ENCODE assay signal across 8 cellular contexts in the genomic region with DNA sequence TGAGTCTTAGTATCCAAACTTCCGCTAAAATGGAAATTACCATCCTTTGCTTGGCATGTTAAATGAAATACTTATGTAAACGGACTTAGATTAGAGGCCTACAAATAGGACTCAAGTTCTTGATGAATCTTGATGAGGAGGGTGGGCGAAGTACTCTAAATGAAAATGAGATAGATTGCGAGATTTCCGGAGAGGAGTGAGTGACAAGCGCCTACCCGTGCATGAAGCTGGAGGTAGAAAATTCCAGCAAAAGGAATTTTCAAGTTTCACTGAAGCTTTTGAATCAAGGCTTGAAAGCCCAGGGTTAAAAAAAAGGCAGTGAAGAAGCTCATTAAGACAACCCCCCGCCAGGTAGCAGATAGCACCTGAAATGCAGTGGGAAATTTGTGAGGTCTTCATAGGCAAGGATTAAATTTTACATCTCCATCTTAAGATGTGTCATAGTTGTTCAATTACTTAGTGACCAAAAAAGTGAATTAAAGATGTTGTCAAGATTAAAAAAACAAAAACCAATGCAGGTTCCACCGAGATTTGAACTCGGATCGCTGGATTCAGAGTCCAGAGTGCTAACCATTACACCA. TPM values are rescaled to one million over a fixed set of nuclear protein-coding genes. Genes with fewer than 3 reads are reported as not detected.
DNase-seq lines count a peak whose midpoint lies in the region; ATAC-seq and TF ChIP-seq lines count a peak whose summit lies in the region.

No MANE protein-coding gene starts in this region.

- H3K27me3 Mint-ChIP-seq in CD4-positive, alpha-beta T cell = peaks cover 3% of the 10 kb centered on the region

- no peak for TF ChIP-seq RAD21 in neural cell (conservative IDR thresholded peaks at IDR 0.05)

- H3K4me2 ChIP-seq in Karpas-422 (ENCODE audit: low read depth, low read length, poor library complexity, severe bottlenecking) = peak overlapping the region; percentile 61
- H3K4me2 ChIP-seq in neural cell (ENCODE audit: low read length) = no peak overlapping the region

- peaks cover 44% of the 10 kb centered on the region for H3K4me1 Mint-ChIP-seq in CD4-positive, alpha-beta T cell (ENCODE audit: low read depth)

- H3K27ac ChIP-seq in CD4-positive, alpha-beta T cell (ENCODE audit: low read depth, low read length) = peak overlapping the region; percentile 80
- H3K27ac ChIP-seq in Karpas-422 (ENCODE audit: low read length) (peak overlapping the region; percentile 83), coronary artery (peak overlapping the region; percentile 93 to 96), neural cell (ENCODE audit: low read length) (peak overlapping the region; percentile 98)

- H3K36me3 ChIP-seq in Karpas-422 (ENCODE audit: insufficient read depth, low read length) (no peaks in the 10 kb centered on the region), neural cell (ENCODE audit: insufficient read depth, low read length) (no peaks in the 10 kb centered on the region)

- H4K20me1 ChIP-seq in Karpas-422 (ENCODE audit: insufficient read depth, low read depth, low read length) (no peaks in the 10 kb centered on the region; the same call in 1 of the 2 replicates), neural cell (ENCODE audit: insufficient read depth) (no peaks in the 10 kb centered on the region)

- TF ChIP-seq EP300 in neural cell (conservative IDR thresholded peaks at IDR 0.05; ENCODE audit: poor library complexity, severe bottlenecking) = no peak

- H3K9me3 ChIP-seq in CD4-positive, alpha-beta T cell (ENCODE audit: control insufficient read depth, low read length) = no peaks in the 10 kb centered on the region
- H3K9me3 ChIP-seq in Karpas-422 (ENCODE audit: low read length) (no peaks in the 10 kb centered on the region), neural cell (ENCODE audit: low read length) (no peaks in the 10 kb centered on the region)

- no peak for TF ChIP-seq CTCF in CD4-positive, alpha-beta T cell (IDR thresholded peaks at IDR 0.05)
- TF ChIP-seq CTCF in coronary artery (IDR thresholded peaks at IDR 0.05) (no peak), neural cell (IDR thresholded peaks at IDR 0.05; ENCODE audit: poor library complexity, severe bottlenecking) (no peak)

- H3K9me2 ChIP-seq in Karpas-422 (replicated peaks; ENCODE audit: insufficient read depth, low read length) = no peaks in the 10 kb centered on the region
- H3K9me2 ChIP-seq in neural cell (ENCODE audit: insufficient read depth, low read length) = no peaks in the 10 kb centered on the region

- peak overlapping the region; percentile 99 for H3K4me3 Mint-ChIP-seq in CD4-positive, alpha-beta T cell

- no peaks in the 10 kb centered on the region for H3K27me3 ChIP-seq in CD4-positive, alpha-beta T cell (ENCODE audit: control insufficient read depth, insufficient read depth, low read length)
- H3K27me3 ChIP-seq in Karpas-422 (ENCODE audit: low read length) (no peaks in the 10 kb centered on the region), neural cell (ENCODE audit: insufficient read depth, low read depth, low read length) (no peaks in the 10 kb centered on the region)

- DNase-seq in CD4-positive, alpha-beta T cell = no peak
- DNase-seq in Karpas-422 (no peak), coronary artery (ENCODE audit: low spot score) (no peak), RPMI8226 (no peak), foreskin melanocyte (no peak)
- no peak for DNase-seq in activated CD4-positive, alpha-beta T cell treated with anti-CD3 and anti-CD28 coated beads, Interleukin-2, amount 50 U/mL, for 1 hour

- H3K4me3 ChIP-seq in Karpas-422 (ENCODE audit: low read length) (peak overlapping the region; percentile 87), coronary artery (peak overlapping the region; percentile 86), neural cell (ENCODE audit: low read length) (peak overlapping the region; percentile 97)

- peak overlapping the region; percentile 100 for H3K27ac Mint-ChIP-seq in CD4-positive, alpha-beta T cell

- intact Hi-C loops in CD4-positive, alpha-beta T cell (cut with DNase I, micrococcal nuclease) = loop anchor here (1.0 to 10.0 kb wide), 7 partner anchors 18 to 684 kb away; partner anchors contain the start of genes DENND4A (in 2 of the 2), CLPX (in 1 of the 2), DPP8 (in 1 of the 2) and INTS14 (in 1 of the 2)

- peaks cover 28% of the 10 kb centered on the region for H3K36me3 Mint-ChIP-seq in CD4-positive, alpha-beta T cell (ENCODE audit: low read depth)

- no peaks in the 10 kb centered on the region for H3K9me3 Mint-ChIP-seq in CD4-positive, alpha-beta T cell

- CTCF ChIA-PET in CD4-positive, alpha-beta T cell (lab: Charles Lee) = interaction anchor here (0.5 to 2.4 kb wide), 20 partner anchors 10 to 630 kb away, joined by 3 to 15 read pairs (median 4); partner anchors contain the start of genes DENND4A, INTS14 and SNAPC5

- H3K79me2 ChIP-seq in Karpas-422 (ENCODE audit: low read length) (peaks cover 42% of the 10 kb centered on the region), neural cell (replicated peaks; ENCODE audit: insufficient read depth, low read length) (peaks cover 27% of the 10 kb centered on the region)

- H3F3A ChIP-seq in neural cell (ENCODE audit: insufficient read depth, low read length, poor library complexity, severe bottlenecking) = peaks cover 9% of the 10 kb centered on the region

- H3K4me1 ChIP-seq in Karpas-422 (ENCODE audit: low read length) = peaks cover 23% of the 10 kb centered on the region

- H3K9ac ChIP-seq in Karpas-422 (ENCODE audit: low read length) = peak overlapping the region; percentile 86
- H3K9ac ChIP-seq in neural cell (ENCODE audit: low read length) = peak overlapping the region; percentile 99

- no peak overlapping the region; the same call in 1 of the 2 replicates for H2AFZ ChIP-seq in Karpas-422 (ENCODE audit: low read length)
- no peak overlapping the region for H2AFZ ChIP-seq in neural cell (ENCODE audit: low read depth, low read length)

- POLR2A ChIA-PET in CD4-positive, alpha-beta T cell (lab: Charles Lee) = interaction anchor here (0.6 to 3.3 kb wide), 29 partner anchors 11 to 1775 kb away, joined by 3 to 71 read pairs (median 5); partner anchors contain the start of genes CIAO2A, CLPX, DENND4A and DPP8

- ATAC-seq in CD4-positive, alpha-beta T cell (ENCODE audit: poor library complexity) = no peak
- no peak for ATAC-seq in GM21619 (IDR thresholded peaks at IDR 0.05; ENCODE audit: unreplicated experiment)

TF ChIP-seq in neural cell, 6 proteins besides CTCF, POLR2A, EP300 and RAD21:
- no peak for TF ChIP-seq SMC3 (conservative IDR thresholded peaks at IDR 0.05; ENCODE audit: poor library complexity)

RNA-seq across cellular contexts. Expression of gene RAB11A, which starts 0.7 kb away (rescaled TPM):
- 100 to 1,000 TPM in 1 of 2 experiments, 10 to 100 TPM in 1; 98.5 to 102 TPM for total RNA-seq in CD4-positive, alpha-beta T cell
- 187 and 230 TPM in 2 replicates for total RNA-seq in Karpas-422 (2014; rRNA removed; shearing (Covaris generic); ENCODE audit: low replicate concordance)
- 600 and 620 TPM in 2 replicates for polyA plus RNA-seq in neural cell
- 187 and 322 TPM in 2 replicates for polyA minus RNA-seq in neural cell
